22 cellular contexts compared by ENCODE assay signal in genomic region chr15:34976073-34976472, GRCh38.
"Had no signal": no experiment of that assay in that cellular context is flagged by ENCODE, and none has a peak within 500 bp of the region (broad histone marks: within the 10 kb centered on the region; RNA-seq: fewer than 3 reads in every experiment).

No MANE protein-coding gene starts in this region.

- H3K27ac ChIP-seq: left ventricle myocardium inferior, ovary, prostate gland, right atrium auricular region, stomach, tibial artery, upper lobe of right lung, VCaP had no signal

- H3K4me3 Mint-ChIP-seq: activated T-helper 17 cell treated with anti-CD3 and anti-CD28 coated beads, Interleukin-2, amount 50 U/mL, for 72 hours; nephron; stimulated activated memory B cell treated with anti-CD40 and anti-IgM and Interleukin-4, amounts not matched to agents 10 μg/mL and 1 μg/mL and 100 μg/mL, for 72 hours had no signal

- H3K4me1 Mint-ChIP-seq: nephron; stimulated activated memory B cell treated with anti-CD40 and anti-IgM and Interleukin-4, amounts not matched to agents 10 μg/mL and 1 μg/mL and 100 μg/mL, for 72 hours had no signal

- H3K9me3 ChIP-seq: left ventricle myocardium inferior, ovary, prostate gland, right atrium auricular region, stomach, tibial artery, upper lobe of right lung had no signal

- H3K4me3 ChIP-seq: left ventricle myocardium inferior, ovary, prostate gland, right atrium auricular region, smooth muscle cell, stomach, tibial artery, upper lobe of right lung had no signal

- H3K4me1 ChIP-seq: prostate gland, right atrium auricular region, stomach, tibial artery, upper lobe of right lung had no signal

- DNase-seq: activated CD4-positive, CD25-positive, alpha-beta regulatory T cell treated with anti-CD3 and anti-CD28 coated beads, Interleukin-2, amount 50 U/mL, for 72 hours; activated gamma-delta T cell treated with Interleukin-2 at 50 U/mL for 16 hours; activated naive CD4-positive, alpha-beta T cell treated with anti-CD3 and anti-CD28 coated beads, Interleukin-2, amount 50 U/mL, for 16 hours; anterior cingulate cortex; dermis blood vessel endothelial cell; effector CD8-positive, alpha-beta T cell; left ventricle myocardium inferior; ovary; stimulated activated CD4-positive, alpha-beta T cell treated with anti-CD3 and anti-CD28 coated beads, Interleukin-1b, Interleukin-23, amount 100 ng/mL, for 48 hours; stimulated activated CD4-positive, alpha-beta T cell treated with anti-CD3 and anti-CD28 coated beads, Interleukin-4, amount 100 ng/mL, for 4 hours; stimulated activated CD8-positive, alpha-beta memory T cell treated with anti-CD3 and anti-CD28 coated beads, Interleukin-4, amount 100 ng/mL, for 48 hours; stomach; T-helper 1 cell; tibial artery; upper lobe of right lung had no signal

- H3K27me3 Mint-ChIP-seq: activated T-helper 17 cell treated with anti-CD3 and anti-CD28 coated beads, Interleukin-2, amount 50 U/mL, for 72 hours; stimulated activated memory B cell treated with anti-CD40 and anti-IgM and Interleukin-4, amounts not matched to agents 10 μg/mL and 1 μg/mL and 100 μg/mL, for 72 hours had no signal

- H3K36me3 ChIP-seq: left ventricle myocardium inferior, ovary, prostate gland, right atrium auricular region had no signal

- H3K27ac Mint-ChIP-seq: activated T-helper 17 cell treated with anti-CD3 and anti-CD28 coated beads, Interleukin-2, amount 50 U/mL, for 72 hours; nephron; stimulated activated memory B cell treated with anti-CD40 and anti-IgM and Interleukin-4, amounts not matched to agents 10 μg/mL and 1 μg/mL and 100 μg/mL, for 72 hours had no signal

- H3K27me3 ChIP-seq: ovary, right atrium auricular region, stomach, tibial artery, upper lobe of right lung had no signal

- ATAC-seq: activated T-helper 17 cell treated with anti-CD3 and anti-CD28 coated beads, Interleukin-2, amount 50 U/mL, for 72 hours; stimulated activated memory B cell treated with anti-CD40 and anti-IgM and Interleukin-4, amounts not matched to agents 10 μg/mL and 1 μg/mL and 100 μg/mL, for 72 hours; upper lobe of right lung had no signal

- H3K9me3 Mint-ChIP-seq: activated T-helper 17 cell treated with anti-CD3 and anti-CD28 coated beads, Interleukin-2, amount 50 U/mL, for 72 hours; nephron; stimulated activated memory B cell treated with anti-CD40 and anti-IgM and Interleukin-4, amounts not matched to agents 10 μg/mL and 1 μg/mL and 100 μg/mL, for 72 hours had no signal
